ENCODE assay signal across 7 cellular contexts in the genomic region with DNA sequence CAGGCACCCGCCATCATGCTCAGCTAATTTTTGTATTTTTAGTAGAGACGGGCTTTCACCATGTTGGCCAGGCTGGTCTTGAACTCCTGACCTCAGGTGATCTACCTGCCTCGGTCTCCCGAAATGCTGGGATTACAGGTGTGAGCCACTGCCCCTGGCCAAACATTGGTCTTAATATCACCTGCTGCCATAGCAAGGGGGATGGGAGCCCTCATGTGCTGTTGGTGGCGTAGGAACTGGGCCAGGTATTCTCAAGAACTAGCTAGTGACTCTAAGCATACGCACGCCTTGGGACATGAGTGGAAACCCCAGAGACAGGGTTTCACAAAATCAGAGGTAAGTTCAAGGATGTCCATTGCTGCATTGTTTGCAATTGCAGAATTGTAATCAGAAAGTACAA.
DNase-seq lines count a peak whose midpoint lies in the region; ATAC-seq and TF ChIP-seq lines count a peak whose summit lies in the region.
"Not testable (repeated sequence)": the region's sequence is repeated elsewhere in the genome, so short reads cannot be mapped to it uniquely, and the experiment has no call there.

No MANE protein-coding gene starts in this region.

- H3K4me1 ChIP-seq in RWPE2 (ENCODE audit: insufficient read depth, poor library complexity, severe bottlenecking); spleen: not testable (repeated sequence)

- 89 to 95% (median 94%) methylated on average over 7 of the region's 7 CpGs for WGBS in spleen, 5 donors

- not testable (repeated sequence) for H3K4me1 Mint-ChIP-seq in osteocyte (ENCODE audit: unreplicated experiment)

- not testable (repeated sequence) for H3K36me3 Mint-ChIP-seq in osteocyte (ENCODE audit: unreplicated experiment)

- H3K9me3 Mint-ChIP-seq in osteocyte (ENCODE audit: unreplicated experiment): not testable (repeated sequence)

- TF ChIP-seq CTCF in RWPE2 (IDR thresholded peaks at IDR 0.05; ENCODE audit: poor library complexity, severe bottlenecking); coronary artery (IDR thresholded peaks at IDR 0.05); osteocyte (IDR thresholded peaks at IDR 0.05); spleen (IDR thresholded peaks at IDR 0.05 in 8 of 11, conservative IDR thresholded peaks at IDR 0.05 in 3 of 11): not testable (repeated sequence)

- not testable (repeated sequence) for H3K27me3 ChIP-seq in RWPE2 (ENCODE audit: insufficient read depth, poor library complexity, severe bottlenecking)
- peaks cover 0 to 25% (median 0%) of the 10 kb centered on the region in 7 donors for H3K27me3 ChIP-seq in spleen (replicated peaks in 1 of 7)

- intact Hi-C loops in spleen (cut with DNase I; ENCODE audit: low total_unique reads): not testable (repeated sequence)

- H3K27me3 Mint-ChIP-seq in osteocyte (ENCODE audit: unreplicated experiment): peaks cover 70% of the 10 kb centered on the region

- H3K4me3 Mint-ChIP-seq in osteocyte (ENCODE audit: unreplicated experiment): not testable (repeated sequence)

- H3K4me3 ChIP-seq in RWPE2 (ENCODE audit: severe bottlenecking); coronary artery; spleen: not testable (repeated sequence)

- not testable (repeated sequence) for H3K9me3 ChIP-seq in RWPE2 (ENCODE audit: severe bottlenecking); spleen

- not testable (repeated sequence) for H3K27ac Mint-ChIP-seq in osteocyte (ENCODE audit: unreplicated experiment)

- peak; percentile 64 for DNase-seq in RWPE2 (ENCODE audit: low spot score)
- peak; percentile 33 for DNase-seq in activated CD8-positive, alpha-beta memory T cell treated with anti-CD3 and anti-CD28 coated beads for 24 hours
- DNase-seq in coronary artery (ENCODE audit: low spot score): peak; percentile 38
- DNase-seq in ecto neural progenitor cell (ENCODE audit: low spot score): peak; percentile 19
- peak; percentile 15 for DNase-seq in islet precursor cell
- peak; percentile 66 for DNase-seq in osteocyte (ENCODE audit: extremely low spot score, unreplicated experiment)
- peak; percentile 28 for DNase-seq in spleen

- ATAC-seq in RWPE2 (ENCODE audit: low read depth): not testable (repeated sequence)

- H3K27ac ChIP-seq in RWPE2 (ENCODE audit: poor library complexity, severe bottlenecking); coronary artery; spleen: not testable (repeated sequence)

- H3K36me3 ChIP-seq in RWPE2 (ENCODE audit: low read depth); spleen: not testable (repeated sequence)

- TF ChIP-seq POLR2A in spleen (IDR thresholded peaks at IDR 0.05): not testable (repeated sequence)

Comparison
In these comparisons a context has a peak if more than half of its experiments do, and no peak if none do; other contexts are left out.
1. DNase-seq: peak in every context shown above with its lines; median percentile 66 in osteocyte; 64 in RWPE2; 38 in coronary artery; 33 in activated CD8-positive, alpha-beta memory T cell treated with anti-CD3 and anti-CD28 coated beads for 24 hours; 28 in spleen; 19 in ecto neural progenitor cell; 15 in islet precursor cell.